In the genomic region with DNA sequence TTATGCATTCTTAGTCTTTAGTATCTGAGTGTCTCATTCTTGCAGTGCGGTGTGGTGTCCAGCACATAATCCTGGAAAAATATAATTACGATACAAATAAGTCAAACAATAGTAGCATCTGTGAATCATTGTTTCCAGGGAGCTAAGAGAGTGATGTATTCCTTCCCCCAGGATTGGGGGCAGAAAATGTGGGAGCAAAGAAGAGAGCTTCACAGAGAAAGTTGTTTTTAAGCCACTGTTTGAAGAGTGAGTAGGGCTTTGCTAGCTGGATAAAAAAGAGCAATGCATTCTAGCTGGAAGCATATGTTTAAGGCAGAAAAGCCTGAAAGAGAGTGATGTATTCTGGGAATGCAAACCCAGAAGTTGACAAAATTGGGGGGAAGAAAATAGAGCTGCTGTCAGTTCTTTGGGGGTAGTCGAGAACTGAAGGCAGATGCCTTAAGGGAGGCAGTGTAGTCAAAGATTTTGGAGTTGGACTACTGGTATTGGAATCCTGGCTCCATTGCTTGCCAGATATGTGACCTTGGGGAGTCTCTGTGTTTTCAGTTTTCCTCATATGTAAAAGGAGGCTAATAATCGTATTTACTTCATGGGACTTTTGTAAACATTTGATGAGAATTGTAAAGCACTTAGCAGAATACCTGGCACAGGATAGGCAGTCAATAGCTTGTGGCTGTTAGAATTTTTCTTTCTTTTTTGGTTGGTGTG, we compare ENCODE assay signal across 20 cellular contexts.
"Had no signal": no experiment of that assay in that cellular context is flagged by ENCODE, and none has a peak within 500 bp of the region (broad histone marks: within the 10 kb centered on the region; RNA-seq: fewer than 3 reads in every experiment).

No MANE protein-coding gene starts in this region.

- DNase-seq: activated B cell treated with CpG ODN at 0.5 μM for 24 hours; activated CD4-positive, alpha-beta memory T cell treated with anti-CD3 and anti-CD28 coated beads, Interleukin-2, amount 10 ng/mL, durations not matched to agents 7 days and 5 days; activated CD4-positive, alpha-beta T cell treated with anti-CD3 and anti-CD28 coated beads for 48 hours; activated naive CD4-positive, alpha-beta T cell treated with Interleukin-2 at 50 U/mL for 16 hours; activated naive CD8-positive, alpha-beta T cell treated with anti-CD3 and anti-CD28 coated beads, Interleukin-2, amount 10 ng/mL, durations not matched to agents 7 days and 5 days; activated T-cell treated with anti-CD3 and anti-CD28 coated beads, Interleukin-2, amount 50 U/mL, for 24 hours; brain microvascular endothelial cell; effector CD8-positive, alpha-beta T cell; heart left ventricle; immature natural killer cell; lower lobe of right lung; occipital lobe; stimulated activated CD4-positive, alpha-beta T cell treated with anti-CD3 and anti-CD28 coated beads, Interleukin-4, amount 100 ng/mL, for 1 hour; stomach; T-cell; upper lobe of right lung had no signal

- H3K27ac Mint-ChIP-seq: activated B cell treated with CpG ODN at 0.5 μM for 24 hours; activated CD4-positive, alpha-beta memory T cell treated with anti-CD3 and anti-CD28 coated beads, Interleukin-2, amount 10 ng/mL, durations not matched to agents 7 days and 5 days; activated naive CD8-positive, alpha-beta T cell treated with anti-CD3 and anti-CD28 coated beads, Interleukin-2, amount 10 ng/mL, durations not matched to agents 7 days and 5 days; activated T-cell treated with anti-CD3 and anti-CD28 coated beads, Interleukin-2, amount 50 U/mL, for 24 hours; activated T-helper 2 cell treated with anti-CD3 and anti-CD28 coated beads, Interferon-gamma antibody, Interleukin-2, Interleukin-4, amounts not matched to agents 10 μg/mL and 5 μg/mL and 100 μg/mL, durations not matched to agents 14 hours and 24 hours and 36 hours had no signal

- H3K9me3 Mint-ChIP-seq: activated B cell treated with CpG ODN at 0.5 μM for 24 hours; activated CD4-positive, alpha-beta memory T cell treated with anti-CD3 and anti-CD28 coated beads, Interleukin-2, amount 10 ng/mL, durations not matched to agents 7 days and 5 days; activated naive CD8-positive, alpha-beta T cell treated with anti-CD3 and anti-CD28 coated beads, Interleukin-2, amount 10 ng/mL, durations not matched to agents 7 days and 5 days; activated T-cell treated with anti-CD3 and anti-CD28 coated beads, Interleukin-2, amount 50 U/mL, for 24 hours; activated T-helper 2 cell treated with anti-CD3 and anti-CD28 coated beads, Interferon-gamma antibody, Interleukin-2, Interleukin-4, amounts not matched to agents 10 μg/mL and 5 μg/mL and 100 μg/mL, durations not matched to agents 14 hours and 24 hours and 36 hours; immature natural killer cell; T-cell had no signal

- ATAC-seq: gastroesophageal sphincter, SK-N-SH treated with all-trans-retinoic acid at 6 μM for 48 hours, T-cell, upper lobe of right lung had no signal

- H3K27me3 Mint-ChIP-seq: activated B cell treated with CpG ODN at 0.5 μM for 24 hours; activated CD4-positive, alpha-beta memory T cell treated with anti-CD3 and anti-CD28 coated beads, Interleukin-2, amount 10 ng/mL, durations not matched to agents 7 days and 5 days; activated naive CD8-positive, alpha-beta T cell treated with anti-CD3 and anti-CD28 coated beads, Interleukin-2, amount 10 ng/mL, durations not matched to agents 7 days and 5 days; activated T-cell treated with anti-CD3 and anti-CD28 coated beads, Interleukin-2, amount 50 U/mL, for 24 hours; progenitor cell of endocrine pancreas; T-cell had no signal

- H3K4me3 Mint-ChIP-seq: activated B cell treated with CpG ODN at 0.5 μM for 24 hours; activated CD4-positive, alpha-beta memory T cell treated with anti-CD3 and anti-CD28 coated beads, Interleukin-2, amount 10 ng/mL, durations not matched to agents 7 days and 5 days; activated naive CD8-positive, alpha-beta T cell treated with anti-CD3 and anti-CD28 coated beads, Interleukin-2, amount 10 ng/mL, durations not matched to agents 7 days and 5 days; activated T-cell treated with anti-CD3 and anti-CD28 coated beads, Interleukin-2, amount 50 U/mL, for 24 hours; immature natural killer cell; T-cell had no signal
